Comparison of ENCODE assay signal across 1 cellular context in the genomic region with DNA sequence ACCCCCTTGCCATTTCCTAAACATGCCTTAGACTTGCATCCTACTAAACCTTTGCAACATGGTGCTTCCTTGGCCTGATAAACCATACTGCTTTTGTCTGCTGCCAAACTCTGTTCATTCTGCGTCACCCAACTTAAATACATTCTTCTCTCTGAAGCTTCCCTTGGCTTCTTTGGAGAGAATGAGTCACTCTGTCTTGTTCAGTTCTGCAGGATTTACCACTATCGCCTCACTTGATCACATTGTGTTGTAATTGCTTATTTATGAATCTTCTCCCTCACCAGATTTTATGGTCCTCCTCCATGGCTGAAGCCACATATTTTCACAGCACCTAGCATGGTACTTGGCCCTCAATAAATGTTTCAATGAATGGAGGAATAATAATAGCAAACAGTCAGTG.
TF ChIP-seq lines count a peak whose summit lies in the region.

No MANE protein-coding gene starts in this region.

TF ChIP-seq in HCT116, 20 proteins besides CTCF, POLR2A, EP300 and RAD21 (continued from another document):
- no peak for TF ChIP-seq REST (IDR thresholded peaks at IDR 0.05; ENCODE audit: low read depth)
TF ChIP-seq in HCT116: peak in this region for 11.
